In the genomic region with DNA sequence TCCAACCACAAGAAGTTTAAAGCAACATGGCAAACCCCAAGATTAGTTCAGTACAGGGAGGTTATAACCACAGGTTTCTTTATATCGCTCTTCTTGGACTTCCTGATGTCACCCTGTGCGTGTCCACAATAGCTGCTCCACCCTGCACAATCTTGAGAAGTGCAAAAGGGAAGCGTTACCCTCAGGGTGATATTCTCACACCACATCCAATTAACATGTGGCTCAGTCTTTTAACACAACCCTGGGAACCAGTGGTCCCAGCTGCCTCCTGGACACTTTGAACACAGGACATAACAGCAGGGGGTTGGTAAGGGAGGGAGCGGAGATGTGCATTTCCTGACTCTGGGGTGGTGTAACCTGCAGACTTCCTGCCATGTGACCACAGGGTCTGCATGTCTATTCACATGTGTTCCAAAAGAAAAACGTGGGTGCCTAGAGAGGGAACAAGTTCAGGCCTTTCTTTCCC, we compare ENCODE assay signal across 8 cellular contexts.
DNase-seq lines count a peak whose midpoint lies in the region; ATAC-seq lines count a peak whose summit lies in the region.

No MANE protein-coding gene starts in this region.

- peaks cover 47 to 82% (median 79%) of the 10 kb centered on the region in 7 donors for H3K4me1 Mint-ChIP-seq in naive thymus-derived CD4-positive, alpha-beta T cell

- CTCF ChIA-PET in naive thymus-derived CD4-positive, alpha-beta T cell (lab: Charles Lee), result interaction anchor here (0.6 kb wide), 1 partner anchor 21 kb away, joined by 5 read pairs; no protein-coding TSS in a partner anchor

- H3K9me3 Mint-ChIP-seq in naive thymus-derived CD4-positive, alpha-beta T cell, result no peaks in the 10 kb centered on the region

- peaks cover 55 to 59% of the 10 kb centered on the region in 2 donors for H3K4me1 ChIP-seq in naive thymus-derived CD4-positive, alpha-beta T cell (ENCODE audit: control insufficient read depth in 2 of 2, insufficient read depth in 2 of 2, low read length in 2 of 2)

- H3K27me3 Mint-ChIP-seq in naive thymus-derived CD4-positive, alpha-beta T cell, result peaks cover 0 to 11% (median 0%) of the 10 kb centered on the region in 5 donors

- H3K4me3 ChIP-seq in naive thymus-derived CD4-positive, alpha-beta T cell (ENCODE audit: low read length), result peak overlapping the region; percentile 6

- DNase-seq in NOMO-1 treated with DMSO at 0.1 percent for 48 hours (lab: John Stamatoyannopoulos, UW; ENCODE audit: unreplicated experiment) (peak; percentile 97), ecto neural progenitor cell (ENCODE audit: low spot score) (no peak), kidney tubule cell (ENCODE audit: low spot score) (no peak), NCI-H187 (lab: John Stamatoyannopoulos, UW) (no peak)
- DNase-seq in activated T-helper 1 cell treated with anti-CD3 and anti-CD28 coated beads, Interleukin-2, amount 50 U/mL, for 16 hours (ENCODE audit: low read depth in 1 of 2, low spot score in 1 of 2), result peak; percentile 9
- DNase-seq in naive thymus-derived CD4-positive, alpha-beta T cell, result peak; percentile 14 to 69 (median 57)

- POLR2A ChIA-PET in naive thymus-derived CD4-positive, alpha-beta T cell (lab: Charles Lee), result interaction anchor here (1.2 to 2.4 kb wide), 3 partner anchors 23 to 63 kb away, joined by 4 to 16 read pairs (median 8); partner anchors contain the start of gene GSAP

- H3K27me3 ChIP-seq in naive thymus-derived CD4-positive, alpha-beta T cell (ENCODE audit: control insufficient read depth in 2 of 2, insufficient read depth in 2 of 2, low read length in 2 of 2), result no peaks in the 10 kb centered on the region

- ATAC-seq in GM18502 (IDR thresholded peaks at IDR 0.05; ENCODE audit: poor library complexity, unreplicated experiment) (peak; percentile 96), HG02588 (IDR thresholded peaks at IDR 0.05; ENCODE audit: unreplicated experiment) (peak; percentile 89)
- ATAC-seq in naive thymus-derived CD4-positive, alpha-beta T cell, result peak; percentile 90

- peak overlapping the region; percentile 70 to 96 (median 85) for H3K4me3 Mint-ChIP-seq in naive thymus-derived CD4-positive, alpha-beta T cell

- intact Hi-C loops in naive thymus-derived CD4-positive, alpha-beta T cell (cut with micrococcal nuclease), result loop anchor here (1.0 to 5.0 kb wide), 5 partner anchors 19 to 346 kb away; partner anchors contain the start of genes GSAP (in 1 of the 2), PTPN12 (in 1 of the 2) and RSBN1L (in 1 of the 2)

- H3K36me3 Mint-ChIP-seq in naive thymus-derived CD4-positive, alpha-beta T cell, result peaks cover 0 to 14% (median 4%) of the 10 kb centered on the region in 5 donors

- H3K27ac ChIP-seq in naive thymus-derived CD4-positive, alpha-beta T cell (ENCODE audit: low read depth, low read length), result peak overlapping the region; percentile 42

- H3K27ac Mint-ChIP-seq in naive thymus-derived CD4-positive, alpha-beta T cell, result peak overlapping the region; percentile 84 to 96 (median 90)

- H3K9me3 ChIP-seq in naive thymus-derived CD4-positive, alpha-beta T cell (ENCODE audit: control insufficient read depth in 2 of 3, low read length in 3 of 3), result no peaks in the 10 kb centered on the region

- no peaks in the 10 kb centered on the region for H3K36me3 ChIP-seq in naive thymus-derived CD4-positive, alpha-beta T cell (ENCODE audit: control insufficient read depth in 2 of 3, insufficient read depth in 3 of 3, low read length in 3 of 3)

Comparison
In these comparisons a context has a peak if more than half of its experiments do, and no peak if none do; other contexts are left out.
1. DNase-seq: peak in NOMO-1 treated with DMSO at 0.1 percent for 48 hours (single experiment), activated T-helper 1 cell treated with anti-CD3 and anti-CD28 coated beads, Interleukin-2, amount 50 U/mL, for 16 hours (2 of 2) and naive thymus-derived CD4-positive, alpha-beta T cell (9 of 9); none in ecto neural progenitor cell (single experiment), kidney tubule cell (single experiment) and NCI-H187 (0 of 2).
2. Peak in every context shown above with its lines, with median percentiles within 50 percentile points of each other: ATAC-seq.